In the genomic region with DNA sequence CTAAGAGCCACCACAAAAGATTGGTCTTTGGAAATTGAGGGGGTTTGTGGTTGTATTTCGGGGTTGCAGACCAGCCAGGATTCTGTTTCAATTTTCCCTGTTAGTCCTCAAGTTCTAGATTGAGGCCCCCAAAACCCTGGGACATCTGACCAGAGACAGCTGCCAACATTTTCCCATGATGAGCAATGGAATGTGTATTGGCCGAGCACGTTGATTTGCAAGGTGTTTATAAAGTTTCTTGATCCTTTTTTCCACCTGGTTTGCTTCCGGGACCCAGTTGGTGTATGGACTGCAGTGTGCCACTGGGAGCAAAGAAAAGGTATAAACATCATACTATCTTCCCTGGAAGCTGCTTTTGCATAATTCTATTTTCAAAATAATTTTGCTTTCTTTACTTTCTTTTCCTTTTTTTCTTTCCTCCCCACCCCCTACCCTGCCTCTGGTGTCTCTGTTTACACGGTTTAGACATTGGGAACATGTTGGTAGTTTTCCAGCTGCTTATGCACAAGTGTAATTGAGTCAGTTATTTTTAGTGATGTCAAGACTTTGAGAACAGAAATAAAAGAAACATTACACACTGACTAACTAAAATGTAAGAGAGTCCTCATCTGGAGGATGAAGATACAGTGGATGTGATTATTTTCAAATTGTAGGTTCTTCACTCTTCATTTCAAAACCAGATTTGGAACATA, we compare ENCODE assay signal across 26 cellular contexts.
DNase-seq lines count a peak whose midpoint lies in the region; ATAC-seq and TF ChIP-seq lines count a peak whose summit lies in the region.
"Had no signal": no experiment of that assay in that cellular context is flagged by ENCODE, and none has a peak within 500 bp of the region (broad histone marks: within the 10 kb centered on the region; RNA-seq: fewer than 3 reads in every experiment).

No MANE protein-coding gene starts in this region.

- H3K4me1 ChIP-seq in esophagus muscularis mucosa (peaks cover 17 to 22% (median 20%) of the 10 kb centered on the region in 4 donors), right cardiac atrium (ENCODE audit: control insufficient read depth, insufficient read depth, low read length) (no peaks in the 10 kb centered on the region), rectal smooth muscle tissue (ENCODE audit: control insufficient read depth, insufficient read depth, low read length) (peaks cover 17% of the 10 kb centered on the region)
- H3K4me1 ChIP-seq: BLaER1 treated with 17β-estradiol and CSF1 and Interleukin-3, amounts not matched to agents 10 nM and 100 nM; colonic mucosa; pancreas; Peyer's patch; suprapubic skin had no signal

- no peaks in the 10 kb centered on the region for H3K27me3 Mint-ChIP-seq in nephron progenitor cell (ENCODE audit: low read depth, poor library complexity)
- H3K27me3 Mint-ChIP-seq: activated naive CD8-positive, alpha-beta T cell; brain; IgD-negative memory B cell; stimulated activated memory B cell treated with anti-CD40 and anti-IgM and Interleukin-4, amounts not matched to agents 10 μg/mL and 1 μg/mL and 100 μg/mL, for 72 hours had no signal

- no peaks in the 10 kb centered on the region for H3K9me3 ChIP-seq in esophagus muscularis mucosa
- H3K9me3 ChIP-seq in right cardiac atrium (ENCODE audit: control insufficient read depth, low read length) = no peaks in the 10 kb centered on the region
- H3K9me3 ChIP-seq: colonic mucosa, pancreas, Peyer's patch, suprapubic skin had no signal

- no peak overlapping the region for H3K9ac ChIP-seq in rectal smooth muscle tissue (ENCODE audit: low read length)
- H3K9ac ChIP-seq: BLaER1 treated with 17β-estradiol and CSF1 and Interleukin-3, amounts not matched to agents 10 nM and 100 nM had no signal

- TF ChIP-seq POLR2A in esophagus muscularis mucosa (IDR thresholded peaks at IDR 0.05; ENCODE audit: low read depth) = no peak

- peaks cover 16% of the 10 kb centered on the region for H3K9me3 Mint-ChIP-seq in nephron progenitor cell

- DNase-seq in LHCN-M2 (ENCODE audit: low read depth) (peak; percentile 61), esophagus muscularis mucosa (ENCODE audit: extremely low spot score) (no peak), right cardiac atrium (no peak), EL (no peak), nephron progenitor cell (no peak)
- DNase-seq: activated CD4-positive, alpha-beta T cell treated with anti-CD3 and anti-CD28 coated beads, Interleukin-2, amount 50 U/mL, for 4 hours; activated CD8-positive, alpha-beta memory T cell treated with anti-CD3 and anti-CD28 coated beads, Interleukin-2, amount 50 U/mL, for 4 hours; colonic mucosa; hypothalamus; NCI-H446 treated with DMSO at 0.1 percent for 48 hours; pancreas; Peyer's patch; stimulated activated CD4-positive, alpha-beta T cell treated with anti-CD3 and anti-CD28 coated beads, Interleukin-2, amount 100 ng/mL, for 24 hours; T-helper 2 cell had no signal

- TF ChIP-seq EP300 in esophagus muscularis mucosa (IDR thresholded peaks at IDR 0.05) = no peak

- no peaks in the 10 kb centered on the region for H3K27me3 ChIP-seq in esophagus muscularis mucosa
- no peaks in the 10 kb centered on the region for H3K27me3 ChIP-seq in right cardiac atrium (ENCODE audit: control insufficient read depth, insufficient read depth)
- no peaks in the 10 kb centered on the region for H3K27me3 ChIP-seq in rectal smooth muscle tissue (ENCODE audit: control insufficient read depth, insufficient read depth, low read length)
- H3K27me3 ChIP-seq: BLaER1 treated with 17β-estradiol and CSF1 and Interleukin-3, amounts not matched to agents 10 nM and 100 nM; colonic mucosa; pancreas; Peyer's patch; suprapubic skin had no signal

- H3K36me3 Mint-ChIP-seq in nephron progenitor cell (ENCODE audit: low read depth) = peaks cover 6% of the 10 kb centered on the region
- H3K36me3 Mint-ChIP-seq: activated naive CD8-positive, alpha-beta T cell; brain; stimulated activated memory B cell treated with anti-CD40 and anti-IgM and Interleukin-4, amounts not matched to agents 10 μg/mL and 1 μg/mL and 100 μg/mL, for 72 hours had no signal

- intact Hi-C loops in esophagus muscularis mucosa (cut with DNase I) (no loop called here), right cardiac atrium (cut with DNase I) (no loop called here)

- H3K27ac Mint-ChIP-seq in nephron progenitor cell = no peak overlapping the region
- H3K27ac Mint-ChIP-seq: activated naive CD8-positive, alpha-beta T cell; activated T-helper 2 cell treated with anti-CD3 and anti-CD28 coated beads, Interferon-gamma antibody, Interleukin-2, Interleukin-4, amounts not matched to agents 10 μg/mL and 5 μg/mL and 100 μg/mL, durations not matched to agents 14 hours and 24 hours and 36 hours; IgD-negative memory B cell; stimulated activated memory B cell treated with anti-CD40 and anti-IgM and Interleukin-4, amounts not matched to agents 10 μg/mL and 1 μg/mL and 100 μg/mL, for 72 hours had no signal

- H3K4me3 ChIP-seq in esophagus muscularis mucosa (no peak overlapping the region), right cardiac atrium (ENCODE audit: low read length) (no peak overlapping the region), rectal smooth muscle tissue (ENCODE audit: low read length) (peak overlapping the region; percentile 2)
- H3K4me3 ChIP-seq: BLaER1 treated with 17β-estradiol and CSF1 and Interleukin-3, amounts not matched to agents 10 nM and 100 nM; colonic mucosa; pancreas; Peyer's patch; skin epidermis; suprapubic skin had no signal

- H3K4me1 Mint-ChIP-seq in nephron progenitor cell = no peaks in the 10 kb centered on the region
- H3K4me1 Mint-ChIP-seq: IgD-negative memory B cell; stimulated activated memory B cell treated with anti-CD40 and anti-IgM and Interleukin-4, amounts not matched to agents 10 μg/mL and 1 μg/mL and 100 μg/mL, for 72 hours had no signal

- peak overlapping the region; percentile 41 to 57 (median 48) for H3K27ac ChIP-seq in esophagus muscularis mucosa (replicated peaks in 1 of 4)
- H3K27ac ChIP-seq in right cardiac atrium (ENCODE audit: low read length) = peak overlapping the region; percentile 58
- peak overlapping the region; percentile 54 for H3K27ac ChIP-seq in rectal smooth muscle tissue (ENCODE audit: low read depth, low read length)
- H3K27ac ChIP-seq: BLaER1 treated with 17β-estradiol and CSF1 and Interleukin-3, amounts not matched to agents 10 nM and 100 nM; colonic mucosa; pancreas; skin epidermis; suprapubic skin; VCaP had no signal

- no peaks in the 10 kb centered on the region for H3K36me3 ChIP-seq in esophagus muscularis mucosa
- H3K36me3 ChIP-seq in rectal smooth muscle tissue (ENCODE audit: control insufficient read depth, insufficient read depth, low read length) = no peaks in the 10 kb centered on the region
- H3K36me3 ChIP-seq: BLaER1 treated with 17β-estradiol and CSF1 and Interleukin-3, amounts not matched to agents 10 nM and 100 nM; colonic mucosa; pancreas; Peyer's patch; suprapubic skin had no signal

- TF ChIP-seq CTCF in esophagus muscularis mucosa (IDR thresholded peaks at IDR 0.05) (no peak), nephron progenitor cell (IDR thresholded peaks at IDR 0.05) (no peak)

- WGBS in esophagus muscularis mucosa = 42% methylated on average over 5 of the region's 5 CpGs
- 45% methylated on average over 5 of the region's 5 CpGs for WGBS in right cardiac atrium

- no peak overlapping the region for H3K4me3 Mint-ChIP-seq in nephron progenitor cell
- H3K4me3 Mint-ChIP-seq: activated naive CD8-positive, alpha-beta T cell; IgD-negative memory B cell; stimulated activated memory B cell treated with anti-CD40 and anti-IgM and Interleukin-4, amounts not matched to agents 10 μg/mL and 1 μg/mL and 100 μg/mL, for 72 hours had no signal

- ATAC-seq in right cardiac atrium = peak; percentile 51 to 59
- ATAC-seq in HG03175 (IDR thresholded peaks at IDR 0.05; ENCODE audit: unreplicated experiment) = no peak
- ATAC-seq in HG02840 (IDR thresholded peaks at IDR 0.05; ENCODE audit: low FRiP score, unreplicated experiment) = no peak
- ATAC-seq: stimulated activated memory B cell treated with anti-CD40 and anti-IgM and Interleukin-4, amounts not matched to agents 10 μg/mL and 1 μg/mL and 100 μg/mL, for 72 hours had no signal

Comparison
In these comparisons a context has a peak if more than half of its experiments do, and no peak if none do; other contexts are left out.
1. ATAC-seq: peak in right cardiac atrium (2 of 2); none in HG03175 (single experiment) and HG02840 (single experiment).
2. Peak in every context shown above with its lines, with median percentiles within 50 percentile points of each other: H3K27ac ChIP-seq.